In genomic region chr3:18740631-18741583, GRCh38 we compare ENCODE assay signal across 10 cellular contexts.
DNase-seq lines count a peak whose midpoint lies in the region; ATAC-seq, FAIRE-seq and TF ChIP-seq lines count a peak whose summit lies in the region.
"Had no signal": no experiment of that assay in that cellular context is flagged by ENCODE, and none has a peak within 500 bp of the region (broad histone marks: within the 10 kb centered on the region; RNA-seq: fewer than 3 reads in every experiment).

No MANE protein-coding gene starts in this region.

- H3K79me2 ChIP-seq in OCI-LY1 (ENCODE audit: insufficient read depth, low read length) = no peaks in the 10 kb centered on the region

- H3K9me3 Mint-ChIP-seq in activated naive CD8-positive, alpha-beta T cell (ENCODE audit: low read depth) = no peaks in the 10 kb centered on the region

- peak overlapping the region; percentile 97 for H3K27ac Mint-ChIP-seq in activated naive CD8-positive, alpha-beta T cell

- peak overlapping the region; percentile 62 for H3K27ac ChIP-seq in OCI-LY1 (ENCODE audit: low read depth, low read length, poor library complexity, severe bottlenecking)

- no peak for TF ChIP-seq CTCF in OCI-LY1 (IDR thresholded peaks at IDR 0.05; ENCODE audit: low read length)

- DNase-seq in GM12891 (ENCODE audit: insufficient read length, low spot score) = no peak
- DNase-seq in stimulated activated CD8-positive, alpha-beta memory T cell treated with anti-CD3 and anti-CD28 coated beads, Interleukin-4, amount 100 ng/mL, for 1 hour (ENCODE audit: low read depth in 2 of 2, low spot score in 1 of 2) = peak; percentile 24 to 38
- no peak for DNase-seq in DMS153 (lab: John Stamatoyannopoulos, UW)
- no peak for DNase-seq in posterior vena cava (ENCODE audit: low spot score)
- no peak for DNase-seq in NCI-H1105 treated with DMSO at 0.1 percent for 48 hours (lab: John Stamatoyannopoulos, UW)

- H3K27me3 Mint-ChIP-seq in activated naive CD8-positive, alpha-beta T cell = no peaks in the 10 kb centered on the region

- TF ChIP-seq POLR2A in GM12891 (IDR thresholded peaks at IDR 0.05; ENCODE audit: low read depth, low read length) = no peak

- H3F3A ChIP-seq in OCI-LY1 (ENCODE audit: insufficient read depth, low read length) = no peaks in the 10 kb centered on the region

- H3K9ac ChIP-seq in OCI-LY1 (ENCODE audit: low read length) = no peak overlapping the region; the same call in 1 of the 2 replicates

- H2AFZ ChIP-seq in OCI-LY1 (ENCODE audit: low read length) = peak overlapping the region; percentile 15; the same call in 1 of the 2 replicates

- no peaks in the 10 kb centered on the region for H4K20me1 ChIP-seq in OCI-LY1 (ENCODE audit: insufficient read depth, low read length)

- H3K36me3 ChIP-seq in OCI-LY1 (ENCODE audit: insufficient read depth, low read length) = no peaks in the 10 kb centered on the region

- ATAC-seq in GM21825 (IDR thresholded peaks at IDR 0.05; ENCODE audit: unreplicated experiment) = peak; percentile 91
- ATAC-seq: HCT116 had no signal

- peak overlapping the region; percentile 85 for H3K4me3 Mint-ChIP-seq in activated naive CD8-positive, alpha-beta T cell

- peak overlapping the region; percentile 52 for H3K4me2 ChIP-seq in OCI-LY1 (ENCODE audit: low read length)

- no peaks in the 10 kb centered on the region for H3K9me3 ChIP-seq in OCI-LY1 (ENCODE audit: low read length)

- peaks cover 83% of the 10 kb centered on the region for H3K4me1 Mint-ChIP-seq in activated naive CD8-positive, alpha-beta T cell (ENCODE audit: low read depth)

- peak overlapping the region; percentile 29 for H3K4me3 ChIP-seq in OCI-LY1 (ENCODE audit: low read depth, low read length, poor library complexity, severe bottlenecking)

- H3K27me3 ChIP-seq in OCI-LY1 (ENCODE audit: insufficient read depth, low read length) = no peaks in the 10 kb centered on the region

- H3K4me1 ChIP-seq in OCI-LY1 (ENCODE audit: insufficient read depth, low read length, severe bottlenecking) = peaks cover 58% of the 10 kb centered on the region

- H3K36me3 Mint-ChIP-seq in activated naive CD8-positive, alpha-beta T cell = peaks cover 9% of the 10 kb centered on the region

- H3K9me2 ChIP-seq in OCI-LY1 (ENCODE audit: low read depth, low read length) = no peaks in the 10 kb centered on the region

- peak; percentile 93 for FAIRE-seq in GM12891 (lab: Jason Lieb, UNC)
- FAIRE-seq: endothelial cell of umbilical vein had no signal

- intact Hi-C loops in posterior vena cava (cut with DNase I) = no loop called here

TF ChIP-seq in GM12891, 5 proteins besides CTCF, POLR2A, EP300 and RAD21:
- TF ChIP-seq PAX5 (IDR thresholded peaks at IDR 0.05; ENCODE audit: insufficient read depth, low read length, severe bottlenecking) (no peak), POU2F2 (IDR thresholded peaks at IDR 0.05; ENCODE audit: low read depth, low read length) (no peak), TAF1 (IDR thresholded peaks at IDR 0.05; ENCODE audit: low read depth, low read length) (no peak), SPI1 (IDR thresholded peaks at IDR 0.05; ENCODE audit: low read depth, low read length) (no peak), POLR2AphosphoS5 (IDR thresholded peaks at IDR 0.05; ENCODE audit: low read depth, low read length) (no peak)

Comparison
In these comparisons a context has a peak if more than half of its experiments do, and no peak if none do; other contexts are left out.
1. DNase-seq: peak in stimulated activated CD8-positive, alpha-beta memory T cell treated with anti-CD3 and anti-CD28 coated beads, Interleukin-4, amount 100 ng/mL, for 1 hour (2 of 2); none in GM12891 (single experiment), DMS153 (single experiment), posterior vena cava (single experiment) and NCI-H1105 treated with DMSO at 0.1 percent for 48 hours (single experiment).